Comparison of ENCODE assay signal across 8 cellular contexts in genomic region chr5:543755-544674, GRCh38. TPM values are rescaled to one million over a fixed set of nuclear protein-coding genes. Genes with fewer than 3 reads are reported as not detected.
A peak's percentile ranks its signal among the peaks of the same experiment; 100 is the strongest.
DNase-seq lines count a peak whose midpoint lies in the region; ATAC-seq and TF ChIP-seq lines count a peak whose summit lies in the region.

No MANE protein-coding gene starts in this region.

- no peaks in the 10 kb centered on the region for H3K9me2 ChIP-seq in DOHH2 (replicated peaks; ENCODE audit: control insufficient read depth, low read length)

- CTCF ChIA-PET in activated CD8-positive, alpha-beta memory T cell treated with anti-CD3 and anti-CD28 coated beads, Interleukin-2, amount 10 ng/mL, durations not matched to agents 7 days and 5 days (lab: Charles Lee): interaction anchor here (0.8 to 3.0 kb wide), 5 partner anchors 12 to 227 kb away, joined by 3 to 12 read pairs (median 3); no protein-coding TSS in a partner anchor

- H3K4me1 ChIP-seq in DOHH2 (ENCODE audit: control insufficient read depth, low read length) (peaks cover 20% of the 10 kb centered on the region), vagina (no peaks in the 10 kb centered on the region)

- TF ChIP-seq CTCF in DOHH2 (IDR thresholded peaks at IDR 0.05; ENCODE audit: low read depth, low read length, poor library complexity, severe bottlenecking) (no peak), HL-60 (IDR thresholded peaks at IDR 0.05; ENCODE audit: insufficient read depth, low read length) (no peak), vagina (IDR thresholded peaks at IDR 0.05) (no peak)

- H3K27ac Mint-ChIP-seq in activated CD8-positive, alpha-beta memory T cell treated with anti-CD3 and anti-CD28 coated beads, Interleukin-2, amount 10 ng/mL, durations not matched to agents 7 days and 5 days: peak overlapping the region; percentile 84

- H3F3A ChIP-seq in DOHH2 (ENCODE audit: control insufficient read depth, insufficient read depth): no peaks in the 10 kb centered on the region

- H3K4me2 ChIP-seq in DOHH2 (ENCODE audit: low read length): peak overlapping the region; percentile 98

- no peaks in the 10 kb centered on the region for H3K79me2 ChIP-seq in DOHH2 (ENCODE audit: control insufficient read depth, low read length)

- H3K4me3 Mint-ChIP-seq in activated CD8-positive, alpha-beta memory T cell treated with anti-CD3 and anti-CD28 coated beads, Interleukin-2, amount 10 ng/mL, durations not matched to agents 7 days and 5 days: peak overlapping the region; percentile 45

- H3K27ac ChIP-seq in DOHH2 (ENCODE audit: low read depth, low read length): peak overlapping the region; percentile 80
- no peak overlapping the region for H3K27ac ChIP-seq in HL-60 (replicated peaks)
- H3K27ac ChIP-seq in vagina: no peak overlapping the region

- H3K9me3 ChIP-seq in DOHH2 (ENCODE audit: control insufficient read depth, insufficient read depth, low read length) (no peaks in the 10 kb centered on the region), vagina (no peaks in the 10 kb centered on the region)

- DNase-seq in HL-60 (ENCODE audit: low read depth in 1 of 2, low spot score in 1 of 2) (peak; percentile 94 to 96), midbrain (lab: John Stamatoyannopoulos, UW) (peak; percentile 16), SHP77 treated with DMSO at 0.1 percent for 48 hours (lab: John Stamatoyannopoulos, UW) (no peak), vagina (ENCODE audit: extremely low spot score in 2 of 2) (no peak), iPS-NIHi11 (ENCODE audit: low spot score) (no peak)
- DNase-seq in activated CD8-positive, alpha-beta memory T cell treated with anti-CD3 and anti-CD28 coated beads, Interleukin-2, amount 10 ng/mL, durations not matched to agents 7 days and 5 days: peak; percentile 80

- H3K9me3 Mint-ChIP-seq in activated CD8-positive, alpha-beta memory T cell treated with anti-CD3 and anti-CD28 coated beads, Interleukin-2, amount 10 ng/mL, durations not matched to agents 7 days and 5 days (ENCODE audit: low read depth): no peaks in the 10 kb centered on the region

- peak overlapping the region; percentile 75 for H3K4me3 ChIP-seq in DOHH2 (ENCODE audit: low read length)
- H3K4me3 ChIP-seq in HL-60 (replicated peaks; ENCODE audit: insufficient read depth, low read length): no peak overlapping the region; the same call in 1 of the 2 replicates
- no peak overlapping the region for H3K4me3 ChIP-seq in vagina

- H3K27me3 Mint-ChIP-seq in activated CD8-positive, alpha-beta memory T cell treated with anti-CD3 and anti-CD28 coated beads, Interleukin-2, amount 10 ng/mL, durations not matched to agents 7 days and 5 days: peaks cover 12% of the 10 kb centered on the region

- H3K36me3 Mint-ChIP-seq in activated CD8-positive, alpha-beta memory T cell treated with anti-CD3 and anti-CD28 coated beads, Interleukin-2, amount 10 ng/mL, durations not matched to agents 7 days and 5 days: no peaks in the 10 kb centered on the region

- peaks cover 19% of the 10 kb centered on the region for H3K4me1 Mint-ChIP-seq in activated CD8-positive, alpha-beta memory T cell treated with anti-CD3 and anti-CD28 coated beads, Interleukin-2, amount 10 ng/mL, durations not matched to agents 7 days and 5 days

- intact Hi-C loops in vagina (cut with DNase I): no loop called here

- peak; percentile 89 for ATAC-seq in GM21515 (IDR thresholded peaks at IDR 0.05; ENCODE audit: unreplicated experiment)
- ATAC-seq in activated CD8-positive, alpha-beta memory T cell treated with anti-CD3 and anti-CD28 coated beads, Interleukin-2, amount 10 ng/mL, durations not matched to agents 7 days and 5 days: peak; percentile 87

- H3K27me3 ChIP-seq in DOHH2 (ENCODE audit: control insufficient read depth, low read length) (no peaks in the 10 kb centered on the region), HL-60 (ENCODE audit: insufficient read depth, poor library complexity, severe bottlenecking) (peaks cover 12% of the 10 kb centered on the region), vagina (no peaks in the 10 kb centered on the region)

- no peaks in the 10 kb centered on the region for H4K20me1 ChIP-seq in DOHH2 (ENCODE audit: control insufficient read depth, insufficient read depth, low read depth, low read length)

- no peak for TF ChIP-seq POLR2A in vagina (IDR thresholded peaks at IDR 0.05)

- H3K36me3 ChIP-seq in DOHH2 (ENCODE audit: control insufficient read depth, low read length): no peaks in the 10 kb centered on the region
- no peaks in the 10 kb centered on the region for H3K36me3 ChIP-seq in vagina

RNA-seq across cellular contexts. Expression of gene SLC9A3, which starts 19.8 kb away (rescaled TPM):
- 1 to 10 TPM; 1.3 to 1.7 TPM for total RNA-seq in activated CD8-positive, alpha-beta memory T cell treated with anti-CD3 and anti-CD28 coated beads, Interleukin-2, amount 10 ng/mL, durations not matched to agents 7 days and 5 days
- total RNA-seq in vagina: 3.9 TPM

Comparison
In these comparisons a context has a peak if more than half of its experiments do, and no peak if none do; other contexts are left out.
1. DNase-seq: peak in HL-60 (2 of 2), activated CD8-positive, alpha-beta memory T cell treated with anti-CD3 and anti-CD28 coated beads, Interleukin-2, amount 10 ng/mL, durations not matched to agents 7 days and 5 days (single experiment) and midbrain (single experiment); none in SHP77 treated with DMSO at 0.1 percent for 48 hours (single experiment), vagina (0 of 2) and iPS-NIHi11 (single experiment).